ENCODE assay signal across 8 cellular contexts in genomic region chr14:96038920-96039632, GRCh38. TPM values are rescaled to one million over a fixed set of nuclear protein-coding genes. Genes with fewer than 3 reads are reported as not detected.
DNase-seq lines count a peak whose midpoint lies in the region; ATAC-seq, FAIRE-seq and TF ChIP-seq lines count a peak whose summit lies in the region.

Gene C14orf132, plus strand, starts transcription at chr14:96039362. Its CDS starts 139 bp downstream, at chr14:96039501.

- peak within 1 kb of the TSS; percentile 54 for H3K4me3 ChIP-seq in endocrine pancreas (ENCODE audit: control insufficient read depth, insufficient read depth, low read length)

- H3K36me3 Mint-ChIP-seq in activated CD8-positive, alpha-beta T cell treated with anti-CD3 and anti-CD28 coated beads, Interleukin-2, amount 10 ng/mL, durations not matched to agents 7 days and 5 days (ENCODE audit: low read depth) = no peaks in the 10 kb centered on the region
- no peaks in the 10 kb centered on the region for H3K36me3 Mint-ChIP-seq in mesothelial cell of epicardium

- H3K27me3 ChIP-seq in endocrine pancreas (ENCODE audit: control insufficient read depth, insufficient read depth, low read length) = no peaks in the 10 kb centered on the region

- TF ChIP-seq CTCF in mesothelial cell of epicardium (IDR thresholded peaks at IDR 0.05; ENCODE audit: unreplicated experiment) = no peak

- CTCF ChIA-PET in activated CD8-positive, alpha-beta T cell treated with anti-CD3 and anti-CD28 coated beads, Interleukin-2, amount 10 ng/mL, durations not matched to agents 7 days and 5 days (lab: Charles Lee) = no interaction called here

- ATAC-seq in activated CD8-positive, alpha-beta T cell treated with anti-CD3 and anti-CD28 coated beads, Interleukin-2, amount 10 ng/mL, durations not matched to agents 7 days and 5 days = peak; percentile 83
- no peak for ATAC-seq in HG03571 (IDR thresholded peaks at IDR 0.05; ENCODE audit: unreplicated experiment)

- TF ChIP-seq POLR2A in GM12891 (IDR thresholded peaks at IDR 0.05; ENCODE audit: low read depth, low read length) = no peak

- peaks cover 57% of the 10 kb centered on the region for H3K27me3 Mint-ChIP-seq in activated CD8-positive, alpha-beta T cell treated with anti-CD3 and anti-CD28 coated beads, Interleukin-2, amount 10 ng/mL, durations not matched to agents 7 days and 5 days (ENCODE audit: low read depth)
- peaks cover 33% of the 10 kb centered on the region for H3K27me3 Mint-ChIP-seq in mesothelial cell of epicardium (ENCODE audit: low read depth)

- no peak within 1 kb of the TSS for H3K27ac Mint-ChIP-seq in activated CD8-positive, alpha-beta T cell treated with anti-CD3 and anti-CD28 coated beads, Interleukin-2, amount 10 ng/mL, durations not matched to agents 7 days and 5 days
- H3K27ac Mint-ChIP-seq in mesothelial cell of epicardium = peak within 1 kb of the TSS; percentile 78

- POLR2A ChIA-PET in activated CD8-positive, alpha-beta T cell treated with anti-CD3 and anti-CD28 coated beads, Interleukin-2, amount 10 ng/mL, durations not matched to agents 7 days and 5 days (lab: Charles Lee) = no interaction called here

- peaks cover 12% of the 10 kb centered on the region for H3K4me1 Mint-ChIP-seq in activated CD8-positive, alpha-beta T cell treated with anti-CD3 and anti-CD28 coated beads, Interleukin-2, amount 10 ng/mL, durations not matched to agents 7 days and 5 days (ENCODE audit: low read depth)
- H3K4me1 Mint-ChIP-seq in mesothelial cell of epicardium = peaks cover 19% of the 10 kb centered on the region

- H3K36me3 ChIP-seq in endocrine pancreas (ENCODE audit: control insufficient read depth, insufficient read depth, low read length) = no peaks in the 10 kb centered on the region

- FAIRE-seq in GM12891 (lab: Jason Lieb, UNC) = no peak

- peak within 1 kb of the TSS; percentile 64 for H3K4me3 Mint-ChIP-seq in activated CD8-positive, alpha-beta T cell treated with anti-CD3 and anti-CD28 coated beads, Interleukin-2, amount 10 ng/mL, durations not matched to agents 7 days and 5 days
- peak within 1 kb of the TSS; percentile 86 for H3K4me3 Mint-ChIP-seq in mesothelial cell of epicardium

- H3K4me1 ChIP-seq in endocrine pancreas (ENCODE audit: control insufficient read depth, insufficient read depth, low read length) = peaks cover 5% of the 10 kb centered on the region

- H3K9ac ChIP-seq in endocrine pancreas (ENCODE audit: control insufficient read depth, insufficient read depth, low read length) = peak within 1 kb of the TSS; percentile 83

- H3K9me3 ChIP-seq in endocrine pancreas (ENCODE audit: control insufficient read depth, low read length) = no peaks in the 10 kb centered on the region

- DNase-seq in GM12891 (ENCODE audit: insufficient read length, low spot score) (peak; percentile 36), NCI-H1092 (lab: John Stamatoyannopoulos, UW) (peak; percentile 57), mesothelial cell of epicardium (ENCODE audit: low spot score in 2 of 2, unreplicated experiment in 2 of 2) (peak; percentile 45 to 65)
- DNase-seq in activated CD8-positive, alpha-beta T cell treated with anti-CD3 and anti-CD28 coated beads, Interleukin-2, amount 10 ng/mL, durations not matched to agents 7 days and 5 days = peak; percentile 34
- peak; percentile 21 for DNase-seq in stimulated activated CD8-positive, alpha-beta memory T cell treated with anti-CD3 and anti-CD28 coated beads, Interleukin-15, amount 100 ng/mL, for 24 hours (ENCODE audit: low read depth)
- DNase-seq in effector CD4-positive, alpha-beta T cell = no peak

- no peaks in the 10 kb centered on the region for H3K9me3 Mint-ChIP-seq in activated CD8-positive, alpha-beta T cell treated with anti-CD3 and anti-CD28 coated beads, Interleukin-2, amount 10 ng/mL, durations not matched to agents 7 days and 5 days (ENCODE audit: insufficient read depth)
- no peaks in the 10 kb centered on the region for H3K9me3 Mint-ChIP-seq in mesothelial cell of epicardium

TF ChIP-seq in GM12891, 5 proteins besides CTCF, POLR2A, EP300 and RAD21:
- TF ChIP-seq PAX5 (IDR thresholded peaks at IDR 0.05; ENCODE audit: insufficient read depth, low read length, severe bottlenecking) (no peak), TAF1 (IDR thresholded peaks at IDR 0.05; ENCODE audit: low read depth, low read length) (no peak), SPI1 (IDR thresholded peaks at IDR 0.05; ENCODE audit: low read depth, low read length) (no peak), POU2F2 (IDR thresholded peaks at IDR 0.05; ENCODE audit: low read depth, low read length) (no peak), POLR2AphosphoS5 (IDR thresholded peaks at IDR 0.05; ENCODE audit: low read depth, low read length) (no peak)

RNA-seq across cellular contexts. Expression of gene C14orf132, which starts in this region (rescaled TPM):
- polyA plus RNA-seq in GM12891 (2012; ENCODE audit: low read depth, missing spikeins) = 0.03 TPM
- total RNA-seq in activated CD8-positive, alpha-beta T cell treated with anti-CD3 and anti-CD28 coated beads, Interleukin-2, amount 10 ng/mL, durations not matched to agents 7 days and 5 days = under 1 TPM; 0.42 to 0.50 TPM
- total RNA-seq in mesothelial cell of epicardium = 35.4 to 40.6 TPM (median 35.9 TPM) in 3 replicates

Comparison
In these comparisons a context has a peak if more than half of its experiments do, and no peak if none do; other contexts are left out.
1. RNA of gene C14orf132 (total RNA-seq): 35.4 to 40.6 TPM in mesothelial cell of epicardium; 0.42 to 0.50 TPM in activated CD8-positive, alpha-beta T cell treated with anti-CD3 and anti-CD28 coated beads, Interleukin-2, amount 10 ng/mL, durations not matched to agents 7 days and 5 days; every median in the first group is over 10 times any median in the second.
2. Peak in DNase-seq and ATAC-seq in activated CD8-positive, alpha-beta T cell treated with anti-CD3 and anti-CD28 coated beads, Interleukin-2, amount 10 ng/mL, durations not matched to agents 7 days and 5 days; RNA of the gene not detected or under 1 TPM.